In the genomic region with DNA sequence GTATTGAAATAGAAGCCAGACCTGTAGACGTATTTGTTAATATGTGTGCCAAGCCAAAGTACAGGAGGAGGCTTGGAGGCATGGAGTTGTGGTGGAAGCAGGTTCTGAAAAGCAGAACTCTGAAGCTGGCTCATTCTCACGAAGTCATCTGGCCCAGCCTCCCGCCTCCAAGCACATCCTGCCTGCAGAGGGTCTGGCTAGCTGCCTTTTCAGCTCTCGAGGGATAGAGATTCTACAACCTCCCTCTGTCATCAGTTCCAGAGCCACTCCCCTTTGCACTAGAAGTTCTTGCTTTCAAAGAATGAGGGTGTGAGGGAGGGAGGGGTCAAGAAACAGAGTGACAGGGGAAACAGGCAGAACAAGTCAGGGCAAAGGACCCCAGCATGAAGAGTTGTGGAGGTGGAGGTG, we compare ENCODE assay signal across 9 cellular contexts.
DNase-seq lines count a peak whose midpoint lies in the region; ATAC-seq, FAIRE-seq and TF ChIP-seq lines count a peak whose summit lies in the region.
"Had no signal": no experiment of that assay in that cellular context is flagged by ENCODE, and none has a peak within 500 bp of the region (broad histone marks: within the 10 kb centered on the region; RNA-seq: fewer than 3 reads in every experiment).

No MANE protein-coding gene starts in this region.

- no peak for TF ChIP-seq CTCF in GM10266 (IDR thresholded peaks at IDR 0.05; ENCODE audit: control insufficient read depth, insufficient read depth, low read depth, missing control alignments)

- FAIRE-seq in urothelium cell line (lab: Jason Lieb, UNC) = peak; percentile 27
- FAIRE-seq: A549 had no signal

- ATAC-seq in HG02763 (IDR thresholded peaks at IDR 0.05; ENCODE audit: unreplicated experiment) = peak; percentile 43
- ATAC-seq: A549 had no signal

- DNase-seq in NCI-H1105 (lab: John Stamatoyannopoulos, UW) = peak; percentile 14
- no peak for DNase-seq in NCI-H1105 treated with DMSO at 0.1 percent for 48 hours (lab: John Stamatoyannopoulos, UW)
- peak; percentile 12 for DNase-seq in amniotic epithelial cell (ENCODE audit: low read depth)
- peak; percentile 52 for DNase-seq in left kidney (ENCODE audit: low read depth, low spot score)
- peak; percentile 44 for DNase-seq in urothelium cell line (ENCODE audit: low spot score)
- DNase-seq in GM10266 (ENCODE audit: extremely low spot score) = no peak
- no peak for DNase-seq in NCI-H1092 treated with DMSO at 0.1 percent for 48 hours (lab: John Stamatoyannopoulos, UW)

Comparison
In these comparisons a context has a peak if more than half of its experiments do, and no peak if none do; other contexts are left out.
1. DNase-seq: peak in NCI-H1105 (single experiment), amniotic epithelial cell (single experiment), left kidney (single experiment) and urothelium cell line (single experiment); none in NCI-H1105 treated with DMSO at 0.1 percent for 48 hours (single experiment), GM10266 (single experiment) and NCI-H1092 treated with DMSO at 0.1 percent for 48 hours (single experiment).